In genomic region chr2:29509397-29509796, GRCh38 we compare ENCODE assay signal across 19 cellular contexts.
DNase-seq lines count a peak whose midpoint lies in the region; ATAC-seq and TF ChIP-seq lines count a peak whose summit lies in the region.
"Had no signal": no experiment of that assay in that cellular context is flagged by ENCODE, and none has a peak within 500 bp of the region (broad histone marks: within the 10 kb centered on the region; RNA-seq: fewer than 3 reads in every experiment).

No MANE protein-coding gene starts in this region.

- peak; percentile 31 for DNase-seq in AG10803 (ENCODE audit: low read depth)
- peak; percentile 31 for DNase-seq in NCI-H226
- peak; percentile 52 for DNase-seq in choroid plexus epithelial cell (ENCODE audit: low read depth)
- peak; percentile 55 for DNase-seq in iris pigment epithelial cell (ENCODE audit: low read depth)
- DNase-seq in NCI-H187 treated with DMSO at 0.1 percent for 48 hours (lab: John Stamatoyannopoulos, UW) = no peak
- DNase-seq in KBM-7 = no peak
- DNase-seq: BE2C, COR-L47, DMS79, MM.1S, NCI-H1048, NCI-H1436, NCI-H2029, NCI-H345, NCI-H524, Peyer's patch had no signal

- in situ Hi-C loops in KBM-7 (cut with MboI; ENCODE audit: low pct_unique_long_range_greater_than_20kb, low sequenced_read_pairs) = no loop called here

- H3K4me3 ChIP-seq in AG10803 (ENCODE audit: low read length) (no peak overlapping the region), choroid plexus epithelial cell (ENCODE audit: low read depth, low read length) (no peak overlapping the region)
- H3K4me3 ChIP-seq: GM12878, Peyer's patch, SJSA1 had no signal

- TF ChIP-seq CTCF in AG10803 (conservative IDR thresholded peaks at IDR 0.05; ENCODE audit: low read length) (no peak), choroid plexus epithelial cell (conservative IDR thresholded peaks at IDR 0.05; ENCODE audit: low read depth, low read length) (no peak)

- ATAC-seq in activated CD4-positive, CD25-positive, alpha-beta regulatory T cell treated with anti-CD3 and anti-CD28 coated beads, Interleukin-2, amount 50 U/mL, for 24 hours = no peak
- ATAC-seq: GM12878 had no signal

Comparison
In these comparisons a context has a peak if more than half of its experiments do, and no peak if none do; other contexts are left out.
1. DNase-seq: peak in AG10803 (single experiment), NCI-H226 (single experiment), choroid plexus epithelial cell (single experiment) and iris pigment epithelial cell (single experiment); none in NCI-H187 treated with DMSO at 0.1 percent for 48 hours (single experiment) and KBM-7 (single experiment).